Comparison of ENCODE assay signal across 22 cellular contexts in genomic region chr3:12420393-12420792, GRCh38.
DNase-seq lines count a peak whose midpoint lies in the region; ATAC-seq and TF ChIP-seq lines count a peak whose summit lies in the region.
"Had no signal": no experiment of that assay in that cellular context is flagged by ENCODE, and none has a peak within 500 bp of the region (broad histone marks: within the 10 kb centered on the region; RNA-seq: fewer than 3 reads in every experiment).

No MANE protein-coding gene starts in this region.

- H2AFZ ChIP-seq in smooth muscle cell (ENCODE audit: low read depth), result no peak overlapping the region

- no peaks in the 10 kb centered on the region for H3K4me1 ChIP-seq in smooth muscle cell (ENCODE audit: low read depth)
- H3K4me1 ChIP-seq in Peyer's patch, result peaks cover 0 to 7% (median 0%) of the 10 kb centered on the region in 4 donors

- H3K27ac ChIP-seq in smooth muscle cell (ENCODE audit: low read depth) (no peak overlapping the region), Peyer's patch (peak overlapping the region in 2 of 4 donors; percentile 16 to 27)
- H3K27ac ChIP-seq: coronary artery, SK-N-MC, tibial artery had no signal

- H3K4me2 ChIP-seq in smooth muscle cell, result peak overlapping the region; percentile 1

- H4K20me1 ChIP-seq in smooth muscle cell (ENCODE audit: low read depth), result no peaks in the 10 kb centered on the region

- peaks cover 10% of the 10 kb centered on the region for H3K27me3 Mint-ChIP-seq in activated T-cell treated with anti-CD3 and anti-CD28 coated beads, Interleukin-2, amount 50 U/mL, for 4 hours (ENCODE audit: low read depth)

- WGBS in smooth muscle cell (ENCODE audit: low lambda C conversion rate), result 56% methylated on average over 3 of the region's 3 CpGs

- TF ChIP-seq POLR2A in Peyer's patch (IDR thresholded peaks at IDR 0.05), result no peak

- H3K27me3 ChIP-seq in smooth muscle cell (ENCODE audit: low read depth), result no peaks in the 10 kb centered on the region
- H3K27me3 ChIP-seq in Peyer's patch, result no peaks in the 10 kb centered on the region

- peak; percentile 36 to 59 for ATAC-seq in activated T-cell treated with anti-CD3 and anti-CD28 coated beads, Interleukin-2, amount 50 U/mL, for 4 hours
- no peak for ATAC-seq in HG02938 (IDR thresholded peaks at IDR 0.05; ENCODE audit: unreplicated experiment)
- ATAC-seq: HepG2; left lobe of liver; stimulated activated naive B cell treated with anti-CD40 and anti-IgM and Interleukin-4, amounts not matched to agents 10 μg/mL and 1 μg/mL and 100 μg/mL, for 72 hours had no signal

- CTCF ChIA-PET in HEK293T (lab: Yijun Ruan, JAX), result no interaction called here

- peaks cover 12% of the 10 kb centered on the region for H3F3A ChIP-seq in smooth muscle cell (ENCODE audit: low read depth)

- H3K4me3 ChIP-seq in smooth muscle cell, result no peak overlapping the region
- H3K4me3 ChIP-seq in Peyer's patch, result no peak overlapping the region
- H3K4me3 ChIP-seq: coronary artery, SK-N-MC, tibial artery had no signal

- H3K4me1 Mint-ChIP-seq in activated T-cell treated with anti-CD3 and anti-CD28 coated beads, Interleukin-2, amount 50 U/mL, for 4 hours (ENCODE audit: low read depth), result peaks cover 18% of the 10 kb centered on the region
- H3K4me1 Mint-ChIP-seq: stimulated activated naive B cell treated with anti-CD40 and anti-IgM and Interleukin-4, amounts not matched to agents 10 μg/mL and 1 μg/mL and 100 μg/mL, for 72 hours had no signal

- H3K36me3 ChIP-seq in smooth muscle cell (ENCODE audit: low read depth), result no peaks in the 10 kb centered on the region
- no peaks in the 10 kb centered on the region for H3K36me3 ChIP-seq in Peyer's patch
- H3K36me3 ChIP-seq: tibial artery had no signal

- no peak overlapping the region for H3K9ac ChIP-seq in smooth muscle cell (ENCODE audit: low read depth)

- no peak overlapping the region for H3K4me3 Mint-ChIP-seq in activated T-cell treated with anti-CD3 and anti-CD28 coated beads, Interleukin-2, amount 50 U/mL, for 4 hours
- H3K4me3 Mint-ChIP-seq: CD4-positive, alpha-beta memory T cell; mesothelial cell of epicardium; nephron progenitor cell; stimulated activated naive B cell treated with anti-CD40 and anti-IgM and Interleukin-4, amounts not matched to agents 10 μg/mL and 1 μg/mL and 100 μg/mL, for 72 hours had no signal

- no peaks in the 10 kb centered on the region for H3K9me3 ChIP-seq in smooth muscle cell (replicated peaks; ENCODE audit: low read depth)
- no peaks in the 10 kb centered on the region for H3K9me3 ChIP-seq in Peyer's patch
- H3K9me3 ChIP-seq: tibial artery had no signal

- H3K79me2 ChIP-seq in smooth muscle cell (ENCODE audit: low read depth), result no peaks in the 10 kb centered on the region

- TF ChIP-seq CTCF in smooth muscle cell (IDR thresholded peaks at IDR 0.05; ENCODE audit: borderline replicate concordance, insufficient read depth, poor library complexity, severe bottlenecking) (no peak), Peyer's patch (IDR thresholded peaks at IDR 0.05) (no peak)

- peak; percentile 15 to 43 for DNase-seq in stimulated activated CD4-positive, alpha-beta T cell treated with anti-CD3 and anti-CD28 coated beads, Interleukin-12 subunit alpha, Interleukin-12 subunit beta, amount 100 ng/mL, for 24 hours (ENCODE audit: low read depth in 2 of 2)
- no peak for DNase-seq in stimulated activated CD4-positive, alpha-beta T cell treated with anti-CD3 and anti-CD28 coated beads, Interleukin-4, amount 100 ng/mL, for 1 hour
- DNase-seq in activated T-cell treated with anti-CD3 and anti-CD28 coated beads, Interleukin-2, amount 50 U/mL, for 4 hours, result no peak
- DNase-seq in smooth muscle cell (lab: John Stamatoyannopoulos, UW; ENCODE audit: unreplicated experiment), result no peak
- no peak for DNase-seq in HEK293T (ENCODE audit: extremely low spot score)
- DNase-seq in Peyer's patch, result no peak
- DNase-seq: CD4-positive, alpha-beta memory T cell; DMS153; GF-D8; head of caudate nucleus; NCI-H1092 treated with DMSO at 0.1 percent for 48 hours; NCI-H2081; nephron progenitor cell; RPMI8226; stimulated activated naive B cell treated with anti-CD40 and anti-IgM and Interleukin-4, amounts not matched to agents 10 μg/mL and 1 μg/mL and 100 μg/mL, for 72 hours; tibial artery had no signal

- no peaks in the 10 kb centered on the region for H3K36me3 Mint-ChIP-seq in activated T-cell treated with anti-CD3 and anti-CD28 coated beads, Interleukin-2, amount 50 U/mL, for 4 hours (ENCODE audit: insufficient read depth)
- H3K36me3 Mint-ChIP-seq: CD4-positive, alpha-beta memory T cell; mesothelial cell of epicardium had no signal

- H3K9me3 Mint-ChIP-seq in activated T-cell treated with anti-CD3 and anti-CD28 coated beads, Interleukin-2, amount 50 U/mL, for 4 hours, result no peaks in the 10 kb centered on the region
- H3K9me3 Mint-ChIP-seq: CD4-positive, alpha-beta memory T cell; mesothelial cell of epicardium; nephron progenitor cell; stimulated activated naive B cell treated with anti-CD40 and anti-IgM and Interleukin-4, amounts not matched to agents 10 μg/mL and 1 μg/mL and 100 μg/mL, for 72 hours had no signal

- POLR2A ChIA-PET in HEK293T (lab: Yijun Ruan, JAX), result no interaction called here

TF ChIP-seq in HEK293T, 16 proteins besides CTCF, POLR2A, EP300 and RAD21:
- TF ChIP-seq FOXM1 (IDR thresholded peaks at IDR 0.05; ENCODE audit: borderline replicate concordance) (no peak), L3MBTL2 (conservative IDR thresholded peaks at IDR 0.05) (no peak), ZNF384 (IDR thresholded peaks at IDR 0.05) (no peak), LEF1 (IDR thresholded peaks at IDR 0.05; ENCODE audit: borderline replicate concordance) (no peak), FOXK2 (IDR thresholded peaks at IDR 0.05) (no peak), NFRKB (IDR thresholded peaks at IDR 0.05) (no peak)

Comparison
In these comparisons a context has a peak if more than half of its experiments do, and no peak if none do; other contexts are left out.
1. DNase-seq: peak in stimulated activated CD4-positive, alpha-beta T cell treated with anti-CD3 and anti-CD28 coated beads, Interleukin-12 subunit alpha, Interleukin-12 subunit beta, amount 100 ng/mL, for 24 hours (2 of 2); none in stimulated activated CD4-positive, alpha-beta T cell treated with anti-CD3 and anti-CD28 coated beads, Interleukin-4, amount 100 ng/mL, for 1 hour (single experiment), activated T-cell treated with anti-CD3 and anti-CD28 coated beads, Interleukin-2, amount 50 U/mL, for 4 hours (single experiment), smooth muscle cell (single experiment), HEK293T (single experiment) and Peyer's patch (0 of 3).